ENCODE assay signal across 1 cellular context in the genomic region with DNA sequence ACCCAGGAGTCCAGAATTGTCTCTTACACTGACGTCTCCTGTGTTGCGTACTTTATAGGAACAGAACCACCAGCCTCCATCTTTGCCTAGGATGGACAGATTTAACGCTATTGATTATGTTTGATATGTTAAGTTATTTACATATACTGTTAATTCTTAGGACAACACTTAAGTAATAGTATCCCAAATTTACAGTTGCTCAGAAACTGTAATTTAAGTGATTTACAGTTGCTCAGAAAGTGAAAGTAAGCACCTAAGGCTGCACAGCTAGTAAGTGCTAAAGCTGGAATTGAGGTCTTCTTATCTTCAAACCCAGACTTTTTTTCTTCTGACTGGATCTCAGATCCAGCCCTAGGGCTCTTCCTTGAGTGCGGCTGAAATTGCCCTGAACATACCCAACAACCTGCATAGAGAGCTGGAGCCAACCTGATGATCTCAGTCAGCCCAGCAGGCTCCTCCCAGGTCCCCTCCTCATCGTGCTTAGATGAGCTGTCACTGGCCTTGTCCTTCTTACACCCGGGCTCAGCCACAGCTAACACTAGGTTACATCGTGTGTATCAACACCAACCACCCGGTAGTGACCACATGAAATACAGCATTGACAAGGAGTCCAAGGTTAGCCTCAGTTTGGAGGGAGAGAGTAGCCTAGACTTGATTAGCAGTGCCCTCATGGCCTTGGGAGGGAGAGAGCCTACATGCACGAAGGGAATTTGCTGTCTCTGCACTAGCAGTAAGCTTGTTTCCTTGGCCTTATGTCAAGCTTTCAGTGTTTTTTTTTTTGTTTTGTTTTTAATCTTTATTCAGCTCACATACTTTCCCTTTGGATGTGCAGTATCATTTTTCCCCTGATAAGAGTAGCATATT.
TF ChIP-seq lines count a peak whose summit lies in the region.

No MANE protein-coding gene starts in this region.

TF ChIP-seq in HepG2, 621 proteins besides CTCF, POLR2A, EP300 and RAD21 (continued from another document and continues in another):
- TF ChIP-seq, protein P1, sequence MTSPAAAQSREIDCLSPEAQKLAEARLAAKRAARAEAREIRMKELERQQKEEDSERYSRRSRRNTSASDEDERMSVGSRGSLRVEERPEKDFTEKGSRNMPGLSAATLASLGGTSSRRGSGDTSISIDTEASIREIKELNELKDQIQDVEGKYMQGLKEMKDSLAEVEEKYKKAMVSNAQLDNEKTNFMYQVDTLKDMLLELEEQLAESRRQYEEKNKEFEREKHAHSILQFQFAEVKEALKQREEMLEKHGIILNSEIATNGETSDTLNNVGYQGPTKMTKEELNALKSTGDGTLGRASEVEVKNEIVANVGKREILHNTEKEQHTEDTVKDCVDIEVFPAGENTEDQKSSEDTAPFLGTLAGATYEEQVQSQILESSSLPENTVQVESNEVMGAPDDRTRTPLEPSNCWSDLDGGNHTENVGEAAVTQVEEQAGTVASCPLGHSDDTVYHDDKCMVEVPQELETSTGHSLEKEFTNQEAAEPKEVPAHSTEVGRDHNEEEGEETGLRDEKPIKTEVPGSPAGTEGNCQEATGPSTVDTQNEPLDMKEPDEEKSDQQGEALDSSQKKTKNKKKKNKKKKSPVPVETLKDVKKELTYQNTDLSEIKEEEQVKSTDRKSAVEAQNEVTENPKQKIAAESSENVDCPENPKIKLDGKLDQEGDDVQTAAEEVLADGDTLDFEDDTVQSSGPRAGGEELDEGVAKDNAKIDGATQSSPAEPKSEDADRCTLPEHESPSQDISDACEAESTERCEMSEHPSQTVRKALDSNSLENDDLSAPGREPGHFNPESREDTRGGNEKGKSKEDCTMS (CRISPR knock-in tag; conservative IDR thresholded peaks at IDR 0.05) = 0 out of 2 replicates have a peak, but pooled peaks have one; percentile 75
- TF ChIP-seq, protein P2, sequence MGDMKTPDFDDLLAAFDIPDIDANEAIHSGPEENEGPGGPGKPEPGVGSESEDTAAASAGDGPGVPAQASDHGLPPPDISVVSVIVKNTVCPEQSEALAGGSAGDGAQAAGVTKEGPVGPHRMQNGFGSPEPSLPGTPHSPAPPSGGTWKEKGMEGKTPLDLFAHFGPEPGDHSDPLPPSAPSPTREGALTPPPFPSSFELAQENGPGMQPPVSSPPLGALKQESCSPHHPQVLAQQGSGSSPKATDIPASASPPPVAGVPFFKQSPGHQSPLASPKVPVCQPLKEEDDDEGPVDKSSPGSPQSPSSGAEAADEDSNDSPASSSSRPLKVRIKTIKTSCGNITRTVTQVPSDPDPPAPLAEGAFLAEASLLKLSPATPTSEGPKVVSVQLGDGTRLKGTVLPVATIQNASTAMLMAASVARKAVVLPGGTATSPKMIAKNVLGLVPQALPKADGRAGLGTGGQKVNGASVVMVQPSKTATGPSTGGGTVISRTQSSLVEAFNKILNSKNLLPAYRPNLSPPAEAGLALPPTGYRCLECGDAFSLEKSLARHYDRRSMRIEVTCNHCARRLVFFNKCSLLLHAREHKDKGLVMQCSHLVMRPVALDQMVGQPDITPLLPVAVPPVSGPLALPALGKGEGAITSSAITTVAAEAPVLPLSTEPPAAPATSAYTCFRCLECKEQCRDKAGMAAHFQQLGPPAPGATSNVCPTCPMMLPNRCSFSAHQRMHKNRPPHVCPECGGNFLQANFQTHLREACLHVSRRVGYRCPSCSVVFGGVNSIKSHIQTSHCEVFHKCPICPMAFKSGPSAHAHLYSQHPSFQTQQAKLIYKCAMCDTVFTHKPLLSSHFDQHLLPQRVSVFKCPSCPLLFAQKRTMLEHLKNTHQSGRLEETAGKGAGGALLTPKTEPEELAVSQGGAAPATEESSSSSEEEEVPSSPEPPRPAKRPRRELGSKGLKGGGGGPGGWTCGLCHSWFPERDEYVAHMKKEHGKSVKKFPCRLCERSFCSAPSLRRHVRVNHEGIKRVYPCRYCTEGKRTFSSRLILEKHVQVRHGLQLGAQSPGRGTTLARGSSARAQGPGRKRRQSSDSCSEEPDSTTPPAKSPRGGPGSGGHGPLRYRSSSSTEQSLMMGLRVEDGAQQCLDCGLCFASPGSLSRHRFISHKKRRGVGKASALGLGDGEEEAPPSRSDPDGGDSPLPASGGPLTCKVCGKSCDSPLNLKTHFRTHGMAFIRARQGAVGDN (CRISPR knock-in tag; IDR thresholded peaks at IDR 0.05) = peak; percentile 43; the same call in 1 of the 2 replicates
- TF ChIP-seq, protein P3, sequence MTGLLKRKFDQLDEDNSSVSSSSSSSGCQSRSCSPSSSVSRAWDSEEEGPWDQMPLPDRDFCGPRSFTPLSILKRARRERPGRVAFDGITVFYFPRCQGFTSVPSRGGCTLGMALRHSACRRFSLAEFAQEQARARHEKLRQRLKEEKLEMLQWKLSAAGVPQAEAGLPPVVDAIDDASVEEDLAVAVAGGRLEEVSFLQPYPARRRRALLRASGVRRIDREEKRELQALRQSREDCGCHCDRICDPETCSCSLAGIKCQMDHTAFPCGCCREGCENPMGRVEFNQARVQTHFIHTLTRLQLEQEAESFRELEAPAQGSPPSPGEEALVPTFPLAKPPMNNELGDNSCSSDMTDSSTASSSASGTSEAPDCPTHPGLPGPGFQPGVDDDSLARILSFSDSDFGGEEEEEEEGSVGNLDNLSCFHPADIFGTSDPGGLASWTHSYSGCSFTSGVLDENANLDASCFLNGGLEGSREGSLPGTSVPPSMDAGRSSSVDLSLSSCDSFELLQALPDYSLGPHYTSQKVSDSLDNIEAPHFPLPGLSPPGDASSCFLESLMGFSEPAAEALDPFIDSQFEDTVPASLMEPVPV (CRISPR knock-in tag; IDR thresholded peaks at IDR 0.05) = peak; percentile 54
- TF ChIP-seq CEBPG (CRISPR knock-in tag; IDR thresholded peaks at IDR 0.05) = peak; percentile 70; the same call in 1 of the 2 replicates
- TF ChIP-seq, protein P4, sequence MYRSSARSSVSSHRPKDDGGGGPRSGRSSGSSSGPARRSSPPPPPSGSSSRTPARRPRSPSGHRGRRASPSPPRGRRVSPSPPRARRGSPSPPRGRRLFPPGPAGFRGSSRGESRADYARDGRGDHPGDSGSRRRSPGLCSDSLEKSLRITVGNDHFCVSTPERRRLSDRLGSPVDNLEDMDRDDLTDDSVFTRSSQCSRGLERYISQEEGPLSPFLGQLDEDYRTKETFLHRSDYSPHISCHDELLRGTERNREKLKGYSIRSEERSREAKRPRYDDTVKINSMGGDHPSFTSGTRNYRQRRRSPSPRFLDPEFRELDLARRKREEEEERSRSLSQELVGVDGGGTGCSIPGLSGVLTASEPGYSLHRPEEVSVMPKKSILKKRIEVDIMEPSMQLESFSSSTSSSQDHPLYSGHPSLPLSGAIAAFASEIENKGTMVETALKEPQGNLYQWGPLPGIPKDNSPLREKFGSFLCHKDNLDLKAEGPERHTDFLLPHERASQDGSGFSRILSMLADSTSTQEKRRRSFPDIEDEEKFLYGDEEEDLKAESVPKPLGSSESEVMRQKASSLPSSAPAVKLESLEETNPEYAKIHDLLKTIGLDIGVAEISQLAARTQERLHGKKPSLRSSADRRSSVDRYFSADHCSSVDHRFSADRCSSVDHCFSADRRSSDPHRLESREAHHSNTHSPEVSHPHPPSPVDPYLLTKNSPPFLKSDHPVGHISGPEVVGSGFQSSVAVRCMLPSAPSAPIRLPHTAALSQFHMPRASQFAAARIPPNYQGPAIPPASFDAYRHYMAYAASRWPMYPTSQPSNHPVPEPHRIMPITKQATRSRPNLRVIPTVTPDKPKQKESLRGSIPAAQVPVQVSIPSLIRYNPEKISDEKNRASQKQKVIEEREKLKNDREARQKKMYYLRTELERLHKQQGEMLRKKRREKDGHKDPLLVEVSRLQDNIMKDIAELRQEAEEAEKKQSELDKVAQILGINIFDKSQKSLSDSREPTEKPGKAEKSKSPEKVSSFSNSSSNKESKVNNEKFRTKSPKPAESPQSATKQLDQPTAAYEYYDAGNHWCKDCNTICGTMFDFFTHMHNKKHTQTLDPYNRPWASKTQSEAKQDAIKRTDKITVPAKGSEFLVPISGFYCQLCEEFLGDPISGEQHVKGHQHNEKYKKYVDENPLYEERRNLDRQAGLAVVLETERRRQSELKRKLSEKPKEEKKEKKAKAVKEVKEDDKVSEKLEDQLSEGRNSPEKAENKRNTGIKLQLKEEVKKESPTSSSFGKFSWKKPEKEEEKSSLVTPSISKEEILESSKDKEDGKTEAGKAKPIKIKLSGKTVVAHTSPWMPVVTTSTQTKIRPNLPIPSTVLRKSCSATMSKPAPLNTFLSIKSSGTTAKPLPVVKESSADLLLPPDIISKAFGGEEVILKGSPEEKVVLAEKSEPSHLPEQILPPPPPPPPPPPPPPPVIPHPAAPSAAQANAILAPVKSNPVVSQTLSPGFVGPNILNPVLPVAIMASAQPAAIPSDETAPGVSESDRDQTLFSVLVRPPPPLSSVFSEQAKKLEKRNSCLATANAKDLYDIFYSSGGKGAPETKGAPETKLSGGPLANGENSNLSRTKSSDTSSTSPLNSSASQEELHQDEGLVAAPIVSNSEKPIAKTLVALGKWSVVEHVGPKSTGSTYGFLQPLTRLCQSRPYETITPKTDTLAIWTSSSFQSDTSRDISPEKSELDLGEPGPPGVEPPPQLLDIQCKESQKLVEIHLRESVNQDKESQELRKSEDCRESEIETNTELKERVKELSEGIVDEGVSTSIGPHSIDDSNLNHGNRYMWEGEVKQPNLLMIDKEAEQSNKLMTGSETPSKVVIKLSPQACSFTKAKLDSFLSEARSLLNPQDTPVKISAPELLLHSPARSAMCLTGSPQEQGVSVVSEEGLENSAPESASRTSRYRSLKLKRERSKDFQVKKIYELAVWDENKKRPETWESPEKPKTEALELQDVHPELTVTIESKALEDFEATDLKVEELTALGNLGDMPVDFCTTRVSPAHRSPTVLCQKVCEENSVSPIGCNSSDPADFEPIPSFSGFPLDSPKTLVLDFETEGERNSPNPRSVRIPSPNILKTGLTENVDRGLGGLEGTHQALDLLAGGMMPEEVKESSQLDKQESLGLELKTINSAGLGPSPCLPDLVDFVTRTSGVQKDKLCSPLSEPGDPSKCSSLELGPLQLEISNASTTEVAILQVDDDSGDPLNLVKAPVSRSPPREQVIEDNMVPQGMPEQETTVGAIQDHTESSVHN (CRISPR knock-in tag; IDR thresholded peaks at IDR 0.05) = peak; percentile 54; the same call in 1 of the 2 replicates
- TF ChIP-seq ZNF567 (CRISPR knock-in tag; IDR thresholded peaks at IDR 0.05; ENCODE audit: borderline replicate concordance) = peak; percentile 59; the same call in 1 of the 2 replicates
- no peak for TF ChIP-seq ZBTB1 (CRISPR knock-in tag; IDR thresholded peaks at IDR 0.05; ENCODE audit: borderline replicate concordance)
- peak; percentile 93 for TF ChIP-seq FOXK1 (CRISPR knock-in tag; IDR thresholded peaks at IDR 0.05; ENCODE audit: borderline replicate concordance, low read depth)
- peak; percentile 92 for TF ChIP-seq HDAC2 (CRISPR knock-in tag; IDR thresholded peaks at IDR 0.05)
- TF ChIP-seq, protein P5, sequence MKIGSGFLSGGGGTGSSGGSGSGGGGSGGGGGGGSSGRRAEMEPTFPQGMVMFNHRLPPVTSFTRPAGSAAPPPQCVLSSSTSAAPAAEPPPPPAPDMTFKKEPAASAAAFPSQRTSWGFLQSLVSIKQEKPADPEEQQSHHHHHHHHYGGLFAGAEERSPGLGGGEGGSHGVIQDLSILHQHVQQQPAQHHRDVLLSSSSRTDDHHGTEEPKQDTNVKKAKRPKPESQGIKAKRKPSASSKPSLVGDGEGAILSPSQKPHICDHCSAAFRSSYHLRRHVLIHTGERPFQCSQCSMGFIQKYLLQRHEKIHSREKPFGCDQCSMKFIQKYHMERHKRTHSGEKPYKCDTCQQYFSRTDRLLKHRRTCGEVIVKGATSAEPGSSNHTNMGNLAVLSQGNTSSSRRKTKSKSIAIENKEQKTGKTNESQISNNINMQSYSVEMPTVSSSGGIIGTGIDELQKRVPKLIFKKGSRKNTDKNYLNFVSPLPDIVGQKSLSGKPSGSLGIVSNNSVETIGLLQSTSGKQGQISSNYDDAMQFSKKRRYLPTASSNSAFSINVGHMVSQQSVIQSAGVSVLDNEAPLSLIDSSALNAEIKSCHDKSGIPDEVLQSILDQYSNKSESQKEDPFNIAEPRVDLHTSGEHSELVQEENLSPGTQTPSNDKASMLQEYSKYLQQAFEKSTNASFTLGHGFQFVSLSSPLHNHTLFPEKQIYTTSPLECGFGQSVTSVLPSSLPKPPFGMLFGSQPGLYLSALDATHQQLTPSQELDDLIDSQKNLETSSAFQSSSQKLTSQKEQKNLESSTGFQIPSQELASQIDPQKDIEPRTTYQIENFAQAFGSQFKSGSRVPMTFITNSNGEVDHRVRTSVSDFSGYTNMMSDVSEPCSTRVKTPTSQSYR (CRISPR knock-in tag; IDR thresholded peaks at IDR 0.05; ENCODE audit: borderline replicate concordance) = peak; percentile 50; the same call in 1 of the 2 replicates
- TF ChIP-seq FOXJ3 (CRISPR knock-in tag; IDR thresholded peaks at IDR 0.05; ENCODE audit: borderline replicate concordance) = peak; percentile 84
- TF ChIP-seq, protein P6, sequence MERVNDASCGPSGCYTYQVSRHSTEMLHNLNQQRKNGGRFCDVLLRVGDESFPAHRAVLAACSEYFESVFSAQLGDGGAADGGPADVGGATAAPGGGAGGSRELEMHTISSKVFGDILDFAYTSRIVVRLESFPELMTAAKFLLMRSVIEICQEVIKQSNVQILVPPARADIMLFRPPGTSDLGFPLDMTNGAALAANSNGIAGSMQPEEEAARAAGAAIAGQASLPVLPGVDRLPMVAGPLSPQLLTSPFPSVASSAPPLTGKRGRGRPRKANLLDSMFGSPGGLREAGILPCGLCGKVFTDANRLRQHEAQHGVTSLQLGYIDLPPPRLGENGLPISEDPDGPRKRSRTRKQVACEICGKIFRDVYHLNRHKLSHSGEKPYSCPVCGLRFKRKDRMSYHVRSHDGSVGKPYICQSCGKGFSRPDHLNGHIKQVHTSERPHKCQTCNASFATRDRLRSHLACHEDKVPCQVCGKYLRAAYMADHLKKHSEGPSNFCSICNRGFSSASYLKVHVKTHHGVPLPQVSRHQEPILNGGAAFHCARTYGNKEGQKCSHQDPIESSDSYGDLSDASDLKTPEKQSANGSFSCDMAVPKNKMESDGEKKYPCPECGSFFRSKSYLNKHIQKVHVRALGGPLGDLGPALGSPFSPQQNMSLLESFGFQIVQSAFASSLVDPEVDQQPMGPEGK (CRISPR knock-in tag; IDR thresholded peaks at IDR 0.05) = peak; percentile 79
- peak; percentile 51; the same call in 1 of the 2 replicates for TF ChIP-seq NFKB2 (CRISPR knock-in tag; IDR thresholded peaks at IDR 0.05; ENCODE audit: borderline replicate concordance)
- TF ChIP-seq GATAD1 (CRISPR knock-in tag; IDR thresholded peaks at IDR 0.05) = peak; percentile 56; the same call in 1 of the 2 replicates
- peak; percentile 48; the same call in 1 of the 2 replicates for TF ChIP-seq ZNF768 (CRISPR knock-in tag; IDR thresholded peaks at IDR 0.05)
- no peak for TF ChIP-seq ZNF382 (CRISPR knock-in tag; IDR thresholded peaks at IDR 0.05; ENCODE audit: borderline replicate concordance)
- TF ChIP-seq KAT7 (CRISPR knock-in tag; IDR thresholded peaks at IDR 0.05; ENCODE audit: borderline replicate concordance) = no peak; the same call in 1 of the 2 replicates
- TF ChIP-seq PHF21A (CRISPR knock-in tag; IDR thresholded peaks at IDR 0.05) = 0 out of 2 replicates have a peak, but pooled peaks have one; percentile 39
- no peak for TF ChIP-seq ZNF253 (CRISPR knock-in tag; IDR thresholded peaks at IDR 0.05; ENCODE audit: borderline replicate concordance)
- TF ChIP-seq TCF7 (IDR thresholded peaks at IDR 0.05; ENCODE audit: low read depth) = peak; percentile 48; the same call in 1 of the 2 replicates
- peak; percentile 98 for TF ChIP-seq ZNF614 (CRISPR knock-in tag; IDR thresholded peaks at IDR 0.05; ENCODE audit: borderline replicate concordance)
- peak; percentile 96 for TF ChIP-seq SALL1 (CRISPR knock-in tag; IDR thresholded peaks at IDR 0.05)
- peak; percentile 19 to 76; a peak in 2 of 4 replicates for TF ChIP-seq NR2F1 (CRISPR knock-in tag; IDR thresholded peaks at IDR 0.05)
- peak; percentile 14; the same call in 1 of the 2 replicates for TF ChIP-seq CEBPB (IDR thresholded peaks at IDR 0.05; ENCODE audit: borderline replicate concordance, low read depth, low read length)
- peak; percentile 90 for TF ChIP-seq KDM2A (CRISPR knock-in tag; IDR thresholded peaks at IDR 0.05; ENCODE audit: borderline replicate concordance, low read depth)
- peak; percentile 30; the same call in 1 of the 2 replicates for TF ChIP-seq STAG1 (CRISPR knock-in tag; IDR thresholded peaks at IDR 0.05)
